26 cellular contexts compared by ENCODE assay signal in the genomic region with DNA sequence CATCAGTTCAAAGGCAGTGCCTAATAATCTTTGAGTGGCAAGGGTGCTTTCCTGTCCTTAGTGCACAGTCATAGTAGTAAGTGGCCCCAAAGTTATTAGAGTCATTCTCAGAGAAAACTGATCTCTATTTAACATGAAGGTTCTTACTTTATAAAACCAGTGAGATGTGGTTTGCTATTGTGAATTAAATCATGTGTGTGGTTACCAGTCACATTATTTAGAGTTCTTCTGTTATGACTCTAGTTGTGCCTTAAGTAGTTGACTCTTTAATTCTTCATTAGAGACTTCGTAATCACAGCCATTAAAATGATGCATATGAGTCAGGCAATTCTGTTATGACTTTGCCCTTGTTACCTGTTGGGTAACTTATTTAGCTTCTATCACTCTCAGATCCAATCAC.
DNase-seq lines count a peak whose midpoint lies in the region; ATAC-seq and TF ChIP-seq lines count a peak whose summit lies in the region.
"Had no signal": no experiment of that assay in that cellular context is flagged by ENCODE, and none has a peak within 500 bp of the region (broad histone marks: within the 10 kb centered on the region; RNA-seq: fewer than 3 reads in every experiment).

No MANE protein-coding gene starts in this region.

- intact Hi-C loops in mucosa of descending colon (cut with DNase I, micrococcal nuclease) = no loop called here

- H3K9me3 ChIP-seq in mucosa of descending colon (no peaks in the 10 kb centered on the region), T-helper 17 cell (ENCODE audit: control insufficient read depth, low read length, poor library complexity, severe bottlenecking) (no peaks in the 10 kb centered on the region)
- H3K9me3 ChIP-seq: BLaER1, colonic mucosa, Peyer's patch, SK-N-SH, tibial artery had no signal

- no peaks in the 10 kb centered on the region for H3K36me3 Mint-ChIP-seq in activated T-cell treated with anti-CD3 and anti-CD28 coated beads, Interleukin-2, amount 50 U/mL, for 4 hours (ENCODE audit: insufficient read depth)
- no peaks in the 10 kb centered on the region for H3K36me3 Mint-ChIP-seq in activated T-cell treated with anti-CD3 and anti-CD28 coated beads, Interleukin-2, amount 50 U/mL, for 72 hours (ENCODE audit: insufficient read depth in 2 of 2)
- H3K36me3 Mint-ChIP-seq in T-helper 17 cell (ENCODE audit: low read depth) = no peaks in the 10 kb centered on the region
- H3K36me3 Mint-ChIP-seq: neural progenitor cell had no signal

- no peaks in the 10 kb centered on the region for H3K4me1 Mint-ChIP-seq in activated T-cell treated with anti-CD3 and anti-CD28 coated beads, Interleukin-2, amount 50 U/mL, for 4 hours (ENCODE audit: low read depth)
- H3K4me1 Mint-ChIP-seq in activated T-cell treated with anti-CD3 and anti-CD28 coated beads, Interleukin-2, amount 50 U/mL, for 72 hours (ENCODE audit: low read depth) = no peaks in the 10 kb centered on the region
- no peaks in the 10 kb centered on the region for H3K4me1 Mint-ChIP-seq in T-helper 17 cell
- H3K4me1 Mint-ChIP-seq: neural progenitor cell had no signal

- peaks cover 3% of the 10 kb centered on the region for H3K9me3 Mint-ChIP-seq in activated T-cell treated with anti-CD3 and anti-CD28 coated beads, Interleukin-2, amount 50 U/mL, for 4 hours
- peaks cover 0 to 1% of the 10 kb centered on the region in 2 donors for H3K9me3 Mint-ChIP-seq in activated T-cell treated with anti-CD3 and anti-CD28 coated beads, Interleukin-2, amount 50 U/mL, for 72 hours
- H3K9me3 Mint-ChIP-seq: neural progenitor cell had no signal

- no peak overlapping the region for H3K4me3 Mint-ChIP-seq in activated T-cell treated with anti-CD3 and anti-CD28 coated beads, Interleukin-2, amount 50 U/mL, for 4 hours
- no peak overlapping the region for H3K4me3 Mint-ChIP-seq in activated T-cell treated with anti-CD3 and anti-CD28 coated beads, Interleukin-2, amount 50 U/mL, for 72 hours
- H3K4me3 Mint-ChIP-seq in T-helper 17 cell = no peak overlapping the region
- H3K4me3 Mint-ChIP-seq: neural progenitor cell had no signal

- ATAC-seq in activated T-cell treated with anti-CD3 and anti-CD28 coated beads, Interleukin-2, amount 50 U/mL, for 4 hours = peak; percentile 23 to 25
- no peak for ATAC-seq in activated T-cell treated with anti-CD3 and anti-CD28 coated beads, Interleukin-2, amount 50 U/mL, for 72 hours (replicated peaks in 1 of 2)
- peak; percentile 75 for ATAC-seq in HG02852 (IDR thresholded peaks at IDR 0.05; ENCODE audit: unreplicated experiment)
- peak; percentile 75 for ATAC-seq in HG03442 (IDR thresholded peaks at IDR 0.05; ENCODE audit: unreplicated experiment)
- ATAC-seq in mucosa of descending colon = no peak
- no peak for ATAC-seq in T-helper 17 cell

- no peak for TF ChIP-seq CTCF in mucosa of descending colon (IDR thresholded peaks at IDR 0.05)

- no peak for DNase-seq in activated T-cell treated with anti-CD3 and anti-CD28 coated beads, Interleukin-2, amount 50 U/mL, for 4 hours
- DNase-seq in activated T-cell treated with anti-CD3 and anti-CD28 coated beads, Interleukin-2, amount 50 U/mL, for 72 hours = no peak
- no peak for DNase-seq in NCI-H1417 (lab: John Stamatoyannopoulos, UW)
- no peak for DNase-seq in mucosa of descending colon
- no peak for DNase-seq in activated naive CD4-positive, alpha-beta T cell treated with Interleukin-2 at 50 U/mL for 16 hours
- DNase-seq in T-helper 17 cell = no peak
- DNase-seq: 8988T; activated CD4-positive, alpha-beta T cell treated with anti-CD3 and anti-CD28 coated beads for 48 hours; activated CD8-positive, alpha-beta memory T cell treated with anti-CD3 and anti-CD28 coated beads, Interleukin-2, amount 50 U/mL, for 4 hours; colonic mucosa; DMS 273 treated with DMSO at 0.1 percent for 48 hours; foreskin fibroblast; GDM1; GOT3; kidney glomerular epithelial cell; NCI-H1092; NCI-H2107; NCI-H748 treated with DMSO at 0.1 percent for 48 hours; Peyer's patch; SK-N-SH; stimulated activated naive CD4-positive, alpha-beta T cell; tibial artery had no signal

- H3K27me3 Mint-ChIP-seq in activated T-cell treated with anti-CD3 and anti-CD28 coated beads, Interleukin-2, amount 50 U/mL, for 4 hours (ENCODE audit: low read depth) = no peaks in the 10 kb centered on the region
- no peaks in the 10 kb centered on the region for H3K27me3 Mint-ChIP-seq in activated T-cell treated with anti-CD3 and anti-CD28 coated beads, Interleukin-2, amount 50 U/mL, for 72 hours (ENCODE audit: low read depth)
- H3K27me3 Mint-ChIP-seq in T-helper 17 cell = no peaks in the 10 kb centered on the region

- H3K27ac Mint-ChIP-seq in activated T-cell treated with anti-CD3 and anti-CD28 coated beads, Interleukin-2, amount 50 U/mL, for 72 hours = no peak overlapping the region
- no peak overlapping the region for H3K27ac Mint-ChIP-seq in T-helper 17 cell
- H3K27ac Mint-ChIP-seq: neural progenitor cell had no signal

- H3K4me3 ChIP-seq in mucosa of descending colon = no peak overlapping the region
- H3K4me3 ChIP-seq: BLaER1, colonic mucosa, neural progenitor cell, Peyer's patch, tibial artery had no signal

- no peaks in the 10 kb centered on the region for H3K36me3 ChIP-seq in mucosa of descending colon (ENCODE audit: low read depth)
- H3K36me3 ChIP-seq: BLaER1, colonic mucosa, neural progenitor cell, Peyer's patch, tibial artery had no signal

- no peaks in the 10 kb centered on the region for H3K4me1 ChIP-seq in mucosa of descending colon (ENCODE audit: low read depth)
- H3K4me1 ChIP-seq: BLaER1, colonic mucosa, neural progenitor cell, Peyer's patch, tibial artery had no signal

Comparison
In these comparisons a context has a peak if more than half of its experiments do, and no peak if none do; other contexts are left out.
1. ATAC-seq: peak in activated T-cell treated with anti-CD3 and anti-CD28 coated beads, Interleukin-2, amount 50 U/mL, for 4 hours (2 of 2), HG02852 (single experiment) and HG03442 (single experiment); none in activated T-cell treated with anti-CD3 and anti-CD28 coated beads, Interleukin-2, amount 50 U/mL, for 72 hours (0 of 2), mucosa of descending colon (single experiment) and T-helper 17 cell (single experiment).